Comparison of ENCODE assay signal across 14 cellular contexts in genomic region chr1:228804640-228805413, GRCh38.
DNase-seq lines count a peak whose midpoint lies in the region; ATAC-seq and TF ChIP-seq lines count a peak whose summit lies in the region.
"Had no signal": no experiment of that assay in that cellular context is flagged by ENCODE, and none has a peak within 500 bp of the region (broad histone marks: within the 10 kb centered on the region; RNA-seq: fewer than 3 reads in every experiment).

No MANE protein-coding gene starts in this region.

- TF ChIP-seq POLR2A in adrenal gland (IDR thresholded peaks at IDR 0.05): no peak

- H3K36me3 ChIP-seq in DND-41 (ENCODE audit: insufficient read depth, low read length) (no peaks in the 10 kb centered on the region), neuronal stem cell (replicated peaks in 1 of 2; ENCODE audit: control insufficient read depth in 2 of 2, insufficient read depth in 2 of 2, low read length in 2 of 2) (no peaks in the 10 kb centered on the region), adrenal gland (replicated peaks in 1 of 2) (no peaks in the 10 kb centered on the region)
- H3K36me3 ChIP-seq: ascending aorta, heart left ventricle, prostate gland had no signal

- H4K91ac ChIP-seq in neuronal stem cell (ENCODE audit: low read depth, low read length, poor library complexity): no peak overlapping the region

- no peak overlapping the region for H2AFZ ChIP-seq in DND-41 (ENCODE audit: low read depth, low read length)
- peak overlapping the region; percentile 75 for H2AFZ ChIP-seq in neuronal stem cell (ENCODE audit: low read length)

- H3K9me3 ChIP-seq in DND-41 (ENCODE audit: insufficient read depth, low read length, severe bottlenecking) (no peaks in the 10 kb centered on the region), neuronal stem cell (replicated peaks in 1 of 2; ENCODE audit: control insufficient read depth in 2 of 2, insufficient read depth in 1 of 2, low read depth in 1 of 2, low read length in 2 of 2) (no peaks in the 10 kb centered on the region), adrenal gland (replicated peaks in 1 of 3) (no peaks in the 10 kb centered on the region)
- H3K9me3 ChIP-seq: ascending aorta, heart left ventricle, prostate gland had no signal

- no peak overlapping the region for H3K23ac ChIP-seq in neuronal stem cell (ENCODE audit: low read depth, low read length, poor library complexity)

- H2BK5ac ChIP-seq in neuronal stem cell (ENCODE audit: low read length): no peak overlapping the region

- no peak for TF ChIP-seq CTCF in DND-41 (IDR thresholded peaks at IDR 0.05; ENCODE audit: borderline replicate concordance, extremely low read depth, low read length, poor library complexity, severe bottlenecking)
- no peak for TF ChIP-seq CTCF in adrenal gland (IDR thresholded peaks at IDR 0.05)

- DNase-seq in DND-41 (peak; percentile 20), NCI-H1092 (lab: John Stamatoyannopoulos, UW) (peak; percentile 23), neuronal stem cell (ENCODE audit: low spot score) (no peak), adrenal gland (no peak), A172 (ENCODE audit: low spot score) (no peak)
- DNase-seq in activated naive CD4-positive, alpha-beta T cell treated with anti-CD3 and anti-CD28 coated beads, Interleukin-2, amount 50 U/mL, for 16 hours: peak; percentile 22
- DNase-seq: GF-D8, heart left ventricle, KBM-7, substantia nigra had no signal

- H3K79me2 ChIP-seq in DND-41 (ENCODE audit: insufficient read depth, low read length): no peaks in the 10 kb centered on the region

- H3K27ac ChIP-seq in DND-41 (ENCODE audit: low read length): no peak overlapping the region
- H3K27ac ChIP-seq in neuronal stem cell (replicated peaks; ENCODE audit: low read length): no peak overlapping the region
- H3K27ac ChIP-seq in adrenal gland: no peak overlapping the region
- H3K27ac ChIP-seq: ascending aorta had no signal

- H3K14ac ChIP-seq in neuronal stem cell (ENCODE audit: low read length): no peak overlapping the region

- H3K4me1 ChIP-seq in DND-41 (ENCODE audit: insufficient read depth, low read length): no peaks in the 10 kb centered on the region
- peaks cover 1 to 2% of the 10 kb centered on the region in 2 donors for H3K4me1 ChIP-seq in neuronal stem cell (ENCODE audit: control insufficient read depth in 2 of 2, insufficient read depth in 1 of 2, low read depth in 1 of 2, low read length in 2 of 2)
- peaks cover 0 to 17% of the 10 kb centered on the region in 2 donors for H3K4me1 ChIP-seq in adrenal gland (replicated peaks in 1 of 2)
- H3K4me1 ChIP-seq: ascending aorta, prostate gland had no signal

- H3K9ac ChIP-seq in DND-41 (ENCODE audit: low read depth, low read length) (no peak overlapping the region), neuronal stem cell (ENCODE audit: low read depth, low read length, poor library complexity) (no peak overlapping the region)

- H3K4me3 ChIP-seq in DND-41 (ENCODE audit: low read depth in 1 of 2, low read length in 2 of 2) (no peak overlapping the region), neuronal stem cell (ENCODE audit: low read length in 2 of 2) (no peak overlapping the region), adrenal gland (no peak overlapping the region)
- H3K4me3 ChIP-seq: ascending aorta, heart left ventricle, prostate gland had no signal

- no peak overlapping the region for H4K8ac ChIP-seq in neuronal stem cell (ENCODE audit: low read depth, low read length)

- no CpG with 5 or more reads among the region's 11 CpGs for WGBS in neuronal stem cell (ENCODE audit: extremely low coverage in 2 of 2, insufficient read length in 2 of 2, insufficient replicate concordance in 1 of 2), 2 donors
- WGBS in adrenal gland, 4 donors: 54 to 69% (median 60%) methylated on average over 9 to 11 of the region's 11 CpGs

- peak overlapping the region; percentile 2 for H2BK15ac ChIP-seq in neuronal stem cell (ENCODE audit: low read length)

- no peak overlapping the region for H2AK5ac ChIP-seq in neuronal stem cell (ENCODE audit: low read depth, low read length)

- no peak overlapping the region for H3K4me2 ChIP-seq in DND-41 (ENCODE audit: insufficient read depth, low read length)
- H3K4me2 ChIP-seq in neuronal stem cell (ENCODE audit: insufficient read depth, low read length, poor library complexity, severe bottlenecking): no peak overlapping the region

- intact Hi-C loops in adrenal gland (cut with DNase I): no loop called here

- ATAC-seq in DND-41 (ENCODE audit: insufficient read depth, low read depth) (peak; percentile 65; the same call in 2 of the 3 replicates), GM21390 (IDR thresholded peaks at IDR 0.05; ENCODE audit: unreplicated experiment) (no peak), HG02759 (IDR thresholded peaks at IDR 0.05; ENCODE audit: unreplicated experiment) (no peak)

- peak overlapping the region; percentile 15 for H3K18ac ChIP-seq in neuronal stem cell (ENCODE audit: low read length)

- H3K27me3 ChIP-seq in DND-41 (ENCODE audit: insufficient read depth, low read length, poor library complexity) (peaks cover 7% of the 10 kb centered on the region), neuronal stem cell (ENCODE audit: control insufficient read depth in 3 of 3, insufficient read depth in 3 of 3, low read depth in 1 of 3, low read length in 3 of 3) (no peaks in the 10 kb centered on the region), adrenal gland (no peaks in the 10 kb centered on the region)
- H3K27me3 ChIP-seq: ascending aorta had no signal

- no peaks in the 10 kb centered on the region for H4K20me1 ChIP-seq in DND-41 (ENCODE audit: insufficient read depth, low read length)

- no peaks in the 10 kb centered on the region for H3K79me1 ChIP-seq in neuronal stem cell (ENCODE audit: low read depth, low read length)

- no peak overlapping the region for H2BK120ac ChIP-seq in neuronal stem cell (ENCODE audit: low read depth, low read length)

- no peak overlapping the region for H3K4ac ChIP-seq in neuronal stem cell (ENCODE audit: low read length)

- H2BK12ac ChIP-seq in neuronal stem cell (ENCODE audit: low read length): no peak overlapping the region

Comparison
In these comparisons a context has a peak if more than half of its experiments do, and no peak if none do; other contexts are left out.
1. DNase-seq: peak in DND-41 (single experiment), NCI-H1092 (single experiment) and activated naive CD4-positive, alpha-beta T cell treated with anti-CD3 and anti-CD28 coated beads, Interleukin-2, amount 50 U/mL, for 16 hours (single experiment); none in neuronal stem cell (single experiment), adrenal gland (0 of 7) and A172 (single experiment).